In genomic region chr19:32178401-32178800, GRCh38 we compare ENCODE assay signal across 16 cellular contexts.
"Had no signal": no experiment of that assay in that cellular context is flagged by ENCODE, and none has a peak within 500 bp of the region (broad histone marks: within the 10 kb centered on the region; RNA-seq: fewer than 3 reads in every experiment).

No MANE protein-coding gene starts in this region.

- ATAC-seq: left colon; natural killer cell treated with Interleukin-12 subunit alpha and Interleukin-12 subunit beta and Interleukin-15 and Interleukin-18, amount 100 ng/mL, for 72 hours; psoas muscle; right lobe of liver; stimulated activated memory B cell treated with anti-CD40 and anti-IgM and Interleukin-4, amounts not matched to agents 10 μg/mL and 1 μg/mL and 100 μg/mL, for 72 hours; upper lobe of right lung had no signal

- H3K9ac ChIP-seq: parathyroid adenoma had no signal

- H3K4me1 ChIP-seq: parathyroid adenoma, psoas muscle, right lobe of liver, testis, tibial nerve, upper lobe of right lung had no signal

- H3K4me3 ChIP-seq: hepatocyte, psoas muscle, right lobe of liver, testis, tibial nerve, upper lobe of right lung had no signal

- H3K36me3 ChIP-seq: right lobe of liver, tibial nerve, upper lobe of right lung had no signal

- H2AFZ ChIP-seq: hepatocyte, parathyroid adenoma had no signal

- H3K27me3 ChIP-seq: hepatocyte, right lobe of liver, testis, tibial nerve had no signal

- FAIRE-seq: endothelial cell of umbilical vein had no signal

- H3K9me3 ChIP-seq: psoas muscle, right lobe of liver, testis, tibial nerve, upper lobe of right lung had no signal

- DNase-seq: erythroblast; foreskin melanocyte; left colon; occipital lobe; psoas muscle; retina; stimulated activated CD4-positive, alpha-beta T cell treated with anti-CD3 and anti-CD28 coated beads, Interleukin-4, amount 100 ng/mL, for 24 hours; testis; upper lobe of right lung had no signal

- H3K27ac ChIP-seq: hepatocyte, parathyroid adenoma, psoas muscle, right lobe of liver, testis, tibial nerve, upper lobe of right lung had no signal

- H3K4me2 ChIP-seq: hepatocyte had no signal

- H3K79me2 ChIP-seq: hepatocyte, parathyroid adenoma had no signal
